In the genomic region with DNA sequence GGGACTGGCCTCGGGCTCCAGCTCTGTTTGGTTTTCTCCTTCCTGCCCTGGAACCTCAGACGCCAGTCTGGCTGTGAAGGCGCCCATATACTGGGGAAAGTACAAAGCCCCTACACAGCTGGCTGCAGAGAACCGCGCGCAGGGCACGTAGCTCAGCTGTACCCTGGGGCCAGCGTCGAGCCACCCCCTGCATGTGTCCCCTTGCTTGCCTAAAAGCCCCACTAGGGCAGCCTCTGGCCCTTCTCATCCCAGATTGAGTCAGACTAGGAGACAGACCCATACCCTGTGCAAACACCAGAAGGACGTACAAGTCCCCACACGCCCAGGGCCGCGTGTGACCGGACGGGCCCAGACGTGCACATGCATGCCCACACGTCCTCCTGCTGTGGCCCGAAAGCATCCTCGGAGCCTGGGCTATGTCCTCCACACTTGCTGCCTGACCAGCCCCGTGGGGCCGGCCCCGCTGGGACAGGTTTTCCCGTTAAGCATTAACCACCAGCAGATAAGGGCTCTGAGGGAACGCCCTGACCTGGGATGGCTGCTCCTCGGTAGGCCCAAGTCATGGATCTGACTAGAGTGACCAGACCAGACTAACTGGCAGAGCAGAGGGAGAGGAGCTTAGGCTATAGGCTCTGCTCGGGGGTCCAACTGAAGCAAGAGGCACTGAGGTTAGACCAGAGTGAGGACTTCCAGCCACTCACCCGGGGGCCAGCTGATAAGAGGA, we compare ENCODE assay signal across 1 cellular context.
TF ChIP-seq lines count a peak whose summit lies in the region.

No MANE protein-coding gene starts in this region.

TF ChIP-seq in HepG2, 621 proteins besides CTCF, POLR2A, EP300 and RAD21 (continued from another document and continues in another):
- TF ChIP-seq, protein P1, sequence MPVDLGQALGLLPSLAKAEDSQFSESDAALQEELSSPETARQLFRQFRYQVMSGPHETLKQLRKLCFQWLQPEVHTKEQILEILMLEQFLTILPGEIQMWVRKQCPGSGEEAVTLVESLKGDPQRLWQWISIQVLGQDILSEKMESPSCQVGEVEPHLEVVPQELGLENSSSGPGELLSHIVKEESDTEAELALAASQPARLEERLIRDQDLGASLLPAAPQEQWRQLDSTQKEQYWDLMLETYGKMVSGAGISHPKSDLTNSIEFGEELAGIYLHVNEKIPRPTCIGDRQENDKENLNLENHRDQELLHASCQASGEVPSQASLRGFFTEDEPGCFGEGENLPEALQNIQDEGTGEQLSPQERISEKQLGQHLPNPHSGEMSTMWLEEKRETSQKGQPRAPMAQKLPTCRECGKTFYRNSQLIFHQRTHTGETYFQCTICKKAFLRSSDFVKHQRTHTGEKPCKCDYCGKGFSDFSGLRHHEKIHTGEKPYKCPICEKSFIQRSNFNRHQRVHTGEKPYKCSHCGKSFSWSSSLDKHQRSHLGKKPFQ (CRISPR knock-in tag; IDR thresholded peaks at IDR 0.05; ENCODE audit: insufficient replicate concordance): peak; percentile 66
- TF ChIP-seq, protein P2, sequence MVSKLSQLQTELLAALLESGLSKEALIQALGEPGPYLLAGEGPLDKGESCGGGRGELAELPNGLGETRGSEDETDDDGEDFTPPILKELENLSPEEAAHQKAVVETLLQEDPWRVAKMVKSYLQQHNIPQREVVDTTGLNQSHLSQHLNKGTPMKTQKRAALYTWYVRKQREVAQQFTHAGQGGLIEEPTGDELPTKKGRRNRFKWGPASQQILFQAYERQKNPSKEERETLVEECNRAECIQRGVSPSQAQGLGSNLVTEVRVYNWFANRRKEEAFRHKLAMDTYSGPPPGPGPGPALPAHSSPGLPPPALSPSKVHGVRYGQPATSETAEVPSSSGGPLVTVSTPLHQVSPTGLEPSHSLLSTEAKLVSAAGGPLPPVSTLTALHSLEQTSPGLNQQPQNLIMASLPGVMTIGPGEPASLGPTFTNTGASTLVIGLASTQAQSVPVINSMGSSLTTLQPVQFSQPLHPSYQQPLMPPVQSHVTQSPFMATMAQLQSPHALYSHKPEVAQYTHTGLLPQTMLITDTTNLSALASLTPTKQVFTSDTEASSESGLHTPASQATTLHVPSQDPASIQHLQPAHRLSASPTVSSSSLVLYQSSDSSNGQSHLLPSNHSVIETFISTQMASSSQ (IDR thresholded peaks at IDR 0.05; ENCODE audit: low read depth): peak; percentile 94
- TF ChIP-seq, protein P2 (CRISPR knock-in tag; IDR thresholded peaks at IDR 0.05; ENCODE audit: borderline replicate concordance): peak; percentile 98
- TF ChIP-seq, protein P3, sequence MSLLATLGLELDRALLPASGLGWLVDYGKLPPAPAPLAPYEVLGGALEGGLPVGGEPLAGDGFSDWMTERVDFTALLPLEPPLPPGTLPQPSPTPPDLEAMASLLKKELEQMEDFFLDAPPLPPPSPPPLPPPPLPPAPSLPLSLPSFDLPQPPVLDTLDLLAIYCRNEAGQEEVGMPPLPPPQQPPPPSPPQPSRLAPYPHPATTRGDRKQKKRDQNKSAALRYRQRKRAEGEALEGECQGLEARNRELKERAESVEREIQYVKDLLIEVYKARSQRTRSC (CRISPR knock-in tag; IDR thresholded peaks at IDR 0.05; ENCODE audit: low read depth): no peak; the same call in 1 of the 2 replicates
- TF ChIP-seq, protein P4, sequence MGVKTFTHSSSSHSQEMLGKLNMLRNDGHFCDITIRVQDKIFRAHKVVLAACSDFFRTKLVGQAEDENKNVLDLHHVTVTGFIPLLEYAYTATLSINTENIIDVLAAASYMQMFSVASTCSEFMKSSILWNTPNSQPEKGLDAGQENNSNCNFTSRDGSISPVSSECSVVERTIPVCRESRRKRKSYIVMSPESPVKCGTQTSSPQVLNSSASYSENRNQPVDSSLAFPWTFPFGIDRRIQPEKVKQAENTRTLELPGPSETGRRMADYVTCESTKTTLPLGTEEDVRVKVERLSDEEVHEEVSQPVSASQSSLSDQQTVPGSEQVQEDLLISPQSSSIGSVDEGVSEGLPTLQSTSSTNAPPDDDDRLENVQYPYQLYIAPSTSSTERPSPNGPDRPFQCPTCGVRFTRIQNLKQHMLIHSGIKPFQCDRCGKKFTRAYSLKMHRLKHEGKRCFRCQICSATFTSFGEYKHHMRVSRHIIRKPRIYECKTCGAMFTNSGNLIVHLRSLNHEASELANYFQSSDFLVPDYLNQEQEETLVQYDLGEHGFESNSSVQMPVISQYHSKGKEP (CRISPR knock-in tag; IDR thresholded peaks at IDR 0.05): no peak
- TF ChIP-seq BCL6 (CRISPR knock-in tag; IDR thresholded peaks at IDR 0.05) (peak; percentile 24; the same call in 1 of the 2 replicates), SMAD1 (CRISPR knock-in tag; IDR thresholded peaks at IDR 0.05; ENCODE audit: borderline replicate concordance, low read depth) (peak; percentile 76; the same call in 1 of the 2 replicates), ZNF781 (CRISPR knock-in tag; IDR thresholded peaks at IDR 0.05; ENCODE audit: borderline replicate concordance, not compliant biosample characterization) (no peak), POLR2AphosphoS2 (IDR thresholded peaks at IDR 0.05; ENCODE audit: low read depth, low read length) (no peak), RELA (CRISPR knock-in tag; IDR thresholded peaks at IDR 0.05) (no peak), ZFAT (CRISPR knock-in tag; conservative IDR thresholded peaks at IDR 0.05) (no peak), ZNF232 (CRISPR knock-in tag; IDR thresholded peaks at IDR 0.05; ENCODE audit: borderline replicate concordance) (peak; percentile 73; the same call in 1 of the 2 replicates), ZNF546 (CRISPR knock-in tag; conservative IDR thresholded peaks at IDR 0.05) (peak; percentile 94), JUNB (CRISPR knock-in tag; IDR thresholded peaks at IDR 0.05; ENCODE audit: borderline replicate concordance) (no peak), POLR2AphosphoS5 (IDR thresholded peaks at IDR 0.05; ENCODE audit: low read depth, low read length) (peak; percentile 70), RBAK (CRISPR knock-in tag; IDR thresholded peaks at IDR 0.05) (no peak), ZFP90 (CRISPR knock-in tag; IDR thresholded peaks at IDR 0.05; ENCODE audit: borderline replicate concordance) (no peak), ZMAT3 (CRISPR knock-in tag; conservative IDR thresholded peaks at IDR 0.05) (peak; percentile 83; the same call in 1 of the 2 replicates), RFX1 (IDR thresholded peaks at IDR 0.05) (no peak), MAZ (IDR thresholded peaks at IDR 0.05; ENCODE audit: borderline replicate concordance, low read depth, low read length) (no peak), MAZ (CRISPR knock-in tag; IDR thresholded peaks at IDR 0.05; ENCODE audit: low read depth) (no peak; the same call in 1 of the 2 replicates), KAT8 (CRISPR knock-in tag; IDR thresholded peaks at IDR 0.05) (peak; percentile 50), BORCS8-MEF2B (CRISPR knock-in tag; IDR thresholded peaks at IDR 0.05) (peak; percentile 84), ZNF761 (CRISPR knock-in tag; conservative IDR thresholded peaks at IDR 0.05) (peak; percentile 42; the same call in 1 of the 2 replicates), ZNF367 (CRISPR knock-in tag; IDR thresholded peaks at IDR 0.05; ENCODE audit: borderline replicate concordance) (no peak), ZNF567 (CRISPR knock-in tag; IDR thresholded peaks at IDR 0.05; ENCODE audit: borderline replicate concordance) (no peak), NFKB2 (CRISPR knock-in tag; IDR thresholded peaks at IDR 0.05; ENCODE audit: borderline replicate concordance) (peak; percentile 90), ZNF3 (CRISPR knock-in tag; IDR thresholded peaks at IDR 0.05) (no peak), ZFX (CRISPR knock-in tag; IDR thresholded peaks at IDR 0.05; ENCODE audit: low read depth) (peak; percentile 96)
- TF ChIP-seq, protein P5, sequence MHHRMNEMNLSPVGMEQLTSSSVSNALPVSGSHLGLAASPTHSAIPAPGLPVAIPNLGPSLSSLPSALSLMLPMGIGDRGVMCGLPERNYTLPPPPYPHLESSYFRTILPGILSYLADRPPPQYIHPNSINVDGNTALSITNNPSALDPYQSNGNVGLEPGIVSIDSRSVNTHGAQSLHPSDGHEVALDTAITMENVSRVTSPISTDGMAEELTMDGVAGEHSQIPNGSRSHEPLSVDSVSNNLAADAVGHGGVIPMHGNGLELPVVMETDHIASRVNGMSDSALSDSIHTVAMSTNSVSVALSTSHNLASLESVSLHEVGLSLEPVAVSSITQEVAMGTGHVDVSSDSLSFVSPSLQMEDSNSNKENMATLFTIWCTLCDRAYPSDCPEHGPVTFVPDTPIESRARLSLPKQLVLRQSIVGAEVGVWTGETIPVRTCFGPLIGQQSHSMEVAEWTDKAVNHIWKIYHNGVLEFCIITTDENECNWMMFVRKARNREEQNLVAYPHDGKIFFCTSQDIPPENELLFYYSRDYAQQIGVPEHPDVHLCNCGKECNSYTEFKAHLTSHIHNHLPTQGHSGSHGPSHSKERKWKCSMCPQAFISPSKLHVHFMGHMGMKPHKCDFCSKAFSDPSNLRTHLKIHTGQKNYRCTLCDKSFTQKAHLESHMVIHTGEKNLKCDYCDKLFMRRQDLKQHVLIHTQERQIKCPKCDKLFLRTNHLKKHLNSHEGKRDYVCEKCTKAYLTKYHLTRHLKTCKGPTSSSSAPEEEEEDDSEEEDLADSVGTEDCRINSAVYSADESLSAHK (CRISPR knock-in tag; IDR thresholded peaks at IDR 0.05; ENCODE audit: borderline replicate concordance): no peak
- TF ChIP-seq, protein P6, sequence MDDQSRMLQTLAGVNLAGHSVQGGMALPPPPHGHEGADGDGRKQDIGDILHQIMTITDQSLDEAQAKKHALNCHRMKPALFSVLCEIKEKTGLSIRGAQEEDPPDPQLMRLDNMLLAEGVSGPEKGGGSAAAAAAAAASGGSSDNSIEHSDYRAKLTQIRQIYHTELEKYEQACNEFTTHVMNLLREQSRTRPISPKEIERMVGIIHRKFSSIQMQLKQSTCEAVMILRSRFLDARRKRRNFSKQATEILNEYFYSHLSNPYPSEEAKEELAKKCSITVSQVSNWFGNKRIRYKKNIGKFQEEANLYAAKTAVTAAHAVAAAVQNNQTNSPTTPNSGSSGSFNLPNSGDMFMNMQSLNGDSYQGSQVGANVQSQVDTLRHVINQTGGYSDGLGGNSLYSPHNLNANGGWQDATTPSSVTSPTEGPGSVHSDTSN (CRISPR knock-in tag; IDR thresholded peaks at IDR 0.05; ENCODE audit: borderline replicate concordance): no peak
- TF ChIP-seq, protein P7, sequence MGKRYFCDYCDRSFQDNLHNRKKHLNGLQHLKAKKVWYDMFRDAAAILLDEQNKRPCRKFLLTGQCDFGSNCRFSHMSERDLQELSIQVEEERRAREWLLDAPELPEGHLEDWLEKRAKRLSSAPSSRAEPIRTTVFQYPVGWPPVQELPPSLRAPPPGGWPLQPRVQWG (CRISPR knock-in tag; IDR thresholded peaks at IDR 0.05; ENCODE audit: borderline replicate concordance, low read depth): no peak
- TF ChIP-seq, protein P8, sequence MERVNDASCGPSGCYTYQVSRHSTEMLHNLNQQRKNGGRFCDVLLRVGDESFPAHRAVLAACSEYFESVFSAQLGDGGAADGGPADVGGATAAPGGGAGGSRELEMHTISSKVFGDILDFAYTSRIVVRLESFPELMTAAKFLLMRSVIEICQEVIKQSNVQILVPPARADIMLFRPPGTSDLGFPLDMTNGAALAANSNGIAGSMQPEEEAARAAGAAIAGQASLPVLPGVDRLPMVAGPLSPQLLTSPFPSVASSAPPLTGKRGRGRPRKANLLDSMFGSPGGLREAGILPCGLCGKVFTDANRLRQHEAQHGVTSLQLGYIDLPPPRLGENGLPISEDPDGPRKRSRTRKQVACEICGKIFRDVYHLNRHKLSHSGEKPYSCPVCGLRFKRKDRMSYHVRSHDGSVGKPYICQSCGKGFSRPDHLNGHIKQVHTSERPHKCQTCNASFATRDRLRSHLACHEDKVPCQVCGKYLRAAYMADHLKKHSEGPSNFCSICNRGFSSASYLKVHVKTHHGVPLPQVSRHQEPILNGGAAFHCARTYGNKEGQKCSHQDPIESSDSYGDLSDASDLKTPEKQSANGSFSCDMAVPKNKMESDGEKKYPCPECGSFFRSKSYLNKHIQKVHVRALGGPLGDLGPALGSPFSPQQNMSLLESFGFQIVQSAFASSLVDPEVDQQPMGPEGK (CRISPR knock-in tag; IDR thresholded peaks at IDR 0.05): peak; percentile 68
- TF ChIP-seq, protein P9, sequence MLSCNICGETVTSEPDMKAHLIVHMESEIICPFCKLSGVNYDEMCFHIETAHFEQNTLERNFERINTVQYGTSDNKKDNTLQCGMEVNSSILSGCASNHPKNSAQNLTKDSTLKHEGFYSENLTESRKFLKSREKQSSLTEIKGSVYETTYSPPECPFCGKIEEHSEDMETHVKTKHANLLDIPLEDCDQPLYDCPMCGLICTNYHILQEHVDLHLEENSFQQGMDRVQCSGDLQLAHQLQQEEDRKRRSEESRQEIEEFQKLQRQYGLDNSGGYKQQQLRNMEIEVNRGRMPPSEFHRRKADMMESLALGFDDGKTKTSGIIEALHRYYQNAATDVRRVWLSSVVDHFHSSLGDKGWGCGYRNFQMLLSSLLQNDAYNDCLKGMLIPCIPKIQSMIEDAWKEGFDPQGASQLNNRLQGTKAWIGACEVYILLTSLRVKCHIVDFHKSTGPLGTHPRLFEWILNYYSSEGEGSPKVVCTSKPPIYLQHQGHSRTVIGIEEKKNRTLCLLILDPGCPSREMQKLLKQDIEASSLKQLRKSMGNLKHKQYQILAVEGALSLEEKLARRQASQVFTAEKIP (CRISPR knock-in tag; IDR thresholded peaks at IDR 0.05; ENCODE audit: borderline replicate concordance): no peak
- TF ChIP-seq, protein P10, sequence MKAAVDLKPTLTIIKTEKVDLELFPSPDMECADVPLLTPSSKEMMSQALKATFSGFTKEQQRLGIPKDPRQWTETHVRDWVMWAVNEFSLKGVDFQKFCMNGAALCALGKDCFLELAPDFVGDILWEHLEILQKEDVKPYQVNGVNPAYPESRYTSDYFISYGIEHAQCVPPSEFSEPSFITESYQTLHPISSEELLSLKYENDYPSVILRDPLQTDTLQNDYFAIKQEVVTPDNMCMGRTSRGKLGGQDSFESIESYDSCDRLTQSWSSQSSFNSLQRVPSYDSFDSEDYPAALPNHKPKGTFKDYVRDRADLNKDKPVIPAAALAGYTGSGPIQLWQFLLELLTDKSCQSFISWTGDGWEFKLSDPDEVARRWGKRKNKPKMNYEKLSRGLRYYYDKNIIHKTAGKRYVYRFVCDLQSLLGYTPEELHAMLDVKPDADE (CRISPR knock-in tag; IDR thresholded peaks at IDR 0.05): no peak
- TF ChIP-seq, protein P11, sequence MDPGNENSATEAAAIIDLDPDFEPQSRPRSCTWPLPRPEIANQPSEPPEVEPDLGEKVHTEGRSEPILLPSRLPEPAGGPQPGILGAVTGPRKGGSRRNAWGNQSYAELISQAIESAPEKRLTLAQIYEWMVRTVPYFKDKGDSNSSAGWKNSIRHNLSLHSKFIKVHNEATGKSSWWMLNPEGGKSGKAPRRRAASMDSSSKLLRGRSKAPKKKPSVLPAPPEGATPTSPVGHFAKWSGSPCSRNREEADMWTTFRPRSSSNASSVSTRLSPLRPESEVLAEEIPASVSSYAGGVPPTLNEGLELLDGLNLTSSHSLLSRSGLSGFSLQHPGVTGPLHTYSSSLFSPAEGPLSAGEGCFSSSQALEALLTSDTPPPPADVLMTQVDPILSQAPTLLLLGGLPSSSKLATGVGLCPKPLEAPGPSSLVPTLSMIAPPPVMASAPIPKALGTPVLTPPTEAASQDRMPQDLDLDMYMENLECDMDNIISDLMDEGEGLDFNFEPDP (CRISPR knock-in tag; conservative IDR thresholded peaks at IDR 0.05): no peak
